In the genomic region with DNA sequence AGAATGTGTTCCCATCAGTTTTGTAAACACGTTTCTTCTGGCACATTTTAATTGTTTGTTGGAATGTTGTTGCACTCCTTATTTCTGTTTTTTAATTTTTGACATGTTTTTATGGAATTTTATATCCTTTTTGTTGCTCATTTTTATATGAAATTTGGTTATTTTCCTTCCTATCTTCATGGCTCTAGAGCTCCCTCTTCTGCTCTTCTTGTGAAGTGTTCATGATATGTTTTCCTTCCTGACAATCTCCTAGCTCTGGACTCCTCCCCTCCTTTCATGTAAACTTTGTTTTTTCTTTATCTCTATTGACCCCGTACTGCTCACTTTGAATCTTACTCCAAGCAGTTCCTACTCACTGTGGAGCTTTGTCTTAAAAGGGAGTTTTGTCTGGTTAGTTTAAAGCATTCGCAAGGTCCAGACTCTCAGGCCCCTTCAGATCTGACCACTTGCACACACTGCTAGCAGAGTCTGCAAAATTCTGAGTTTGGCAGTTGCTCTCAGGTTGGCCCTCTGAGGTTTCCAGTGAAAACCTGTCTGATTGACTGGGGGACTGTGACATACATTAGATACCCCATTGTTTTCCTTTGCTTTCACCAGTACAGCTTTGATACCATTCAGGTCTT, we compare ENCODE assay signal across 8 cellular contexts.
DNase-seq lines count a peak whose midpoint lies in the region; ATAC-seq, FAIRE-seq and TF ChIP-seq lines count a peak whose summit lies in the region.

No MANE protein-coding gene starts in this region.

- CTCF ChIA-PET in HEK293 (lab: Yijun Ruan, JAX), result interaction anchor here (0.6 to 1.8 kb wide), 20 partner anchors 8 to 1739 kb away, joined by 3 to 7 read pairs (median 4); no protein-coding TSS in a partner anchor

- H3K9me3 ChIP-seq in HEK293 (ENCODE audit: control insufficient read depth, insufficient read depth, low read depth, low read length), result no peaks in the 10 kb centered on the region
- H3K9me3 ChIP-seq in upper lobe of right lung, result no peaks in the 10 kb centered on the region

- H3K27ac ChIP-seq in HEK293 (ENCODE audit: extremely low read depth, low read depth, low read length) (no peak overlapping the region), upper lobe of right lung (no peak overlapping the region)

- TF ChIP-seq CTCF in HEK293 (tag by site-specific recombination; IDR thresholded peaks at IDR 0.05), result peak; percentile 56
- TF ChIP-seq CTCF in upper lobe of right lung (IDR thresholded peaks at IDR 0.05), result peak; percentile 46

- no peaks in the 10 kb centered on the region for H3K36me3 ChIP-seq in HEK293 (ENCODE audit: control insufficient read depth in 2 of 2, insufficient read depth in 1 of 2, low read length in 2 of 2)
- H3K36me3 ChIP-seq in upper lobe of right lung, result no peaks in the 10 kb centered on the region

- no peaks in the 10 kb centered on the region for H3K27me3 ChIP-seq in upper lobe of right lung

- POLR2A ChIA-PET in HEK293 (lab: Yijun Ruan, JAX), result no interaction called here

- FAIRE-seq in RCC 7860 (lab: Jason Lieb, UNC), result peak; percentile 60

- ATAC-seq in upper lobe of right lung, result no peak
- no peak for ATAC-seq in GM19324 (IDR thresholded peaks at IDR 0.05; ENCODE audit: low FRiP score, unreplicated experiment)

- intact Hi-C loops in upper lobe of right lung (cut with DNase I), result no loop called here

- H3K4me3 ChIP-seq in HEK293 (ENCODE audit: low read depth, low read length) (no peak overlapping the region), upper lobe of right lung (no peak overlapping the region)

- DNase-seq in DMS114 treated with DMSO at 0.1 percent for 48 hours (lab: John Stamatoyannopoulos, UW; ENCODE audit: unreplicated experiment) (peak; percentile 28), RCC 7860 (ENCODE audit: low spot score) (peak; percentile 25), foreskin melanocyte (peak; percentile 32), upper lobe of right lung (no peak), COLO668 (lab: John Stamatoyannopoulos, UW; ENCODE audit: unreplicated experiment) (no peak), NCI-H345 (lab: John Stamatoyannopoulos, UW) (no peak)

- H3K4me1 ChIP-seq in HEK293 (ENCODE audit: control insufficient read depth, insufficient read depth, low read length), result no peaks in the 10 kb centered on the region
- H3K4me1 ChIP-seq in upper lobe of right lung, result no peaks in the 10 kb centered on the region

TF ChIP-seq in HEK293, 187 proteins besides CTCF, POLR2A, EP300 and RAD21:
- no peak for TF ChIP-seq ZNF561 (tag by site-specific recombination; IDR thresholded peaks at IDR 0.05; ENCODE audit: borderline replicate concordance)
- TF ChIP-seq BCL11A (tag by site-specific recombination; IDR thresholded peaks at IDR 0.05; ENCODE audit: low read depth), result no peak
- peak; percentile 83 for TF ChIP-seq ZNF654 (tag by site-specific recombination; IDR thresholded peaks at IDR 0.05; ENCODE audit: low read depth)
- TF ChIP-seq ZNF138 (tag by site-specific recombination; IDR thresholded peaks at IDR 0.05; ENCODE audit: borderline replicate concordance), result no peak
- no peak for TF ChIP-seq ZNF404 (tag by site-specific recombination; IDR thresholded peaks at IDR 0.05)

Comparison
In these comparisons a context has a peak if more than half of its experiments do, and no peak if none do; other contexts are left out.
1. DNase-seq: peak in DMS114 treated with DMSO at 0.1 percent for 48 hours (single experiment), RCC 7860 (single experiment) and foreskin melanocyte (single experiment); none in upper lobe of right lung (single experiment), COLO668 (single experiment) and NCI-H345 (single experiment).